In genomic region chr19:10292206-10292788, GRCh38 we compare ENCODE assay signal across 8 cellular contexts. TPM values are rescaled to one million over a fixed set of nuclear protein-coding genes. Genes with fewer than 3 reads are reported as not detected.
A peak's percentile ranks its signal among the peaks of the same experiment; 100 is the strongest.
DNase-seq lines count a peak whose midpoint lies in the region; ATAC-seq, FAIRE-seq and TF ChIP-seq lines count a peak whose summit lies in the region.

No MANE protein-coding gene starts in this region.

- DNase-seq in HTR-8/SVneo (ENCODE audit: insufficient read length, low spot score) (peak; percentile 70), T-helper 1 cell (peak; percentile 41 to 71 (median 60)), ascending aorta (ENCODE audit: low spot score in 2 of 2) (peak; percentile 36 to 78), iPS DF 6.9 (ENCODE audit: low read depth, low spot score) (no peak), cerebellum (ENCODE audit: low spot score) (no peak)

- FAIRE-seq in HTR-8/SVneo (lab: Jason Lieb, UNC), result peak; percentile 23

- H3K9me3 ChIP-seq in ascending aorta (no peaks in the 10 kb centered on the region), iPS DF 6.9 (ENCODE audit: control insufficient read depth, insufficient read depth, low read length) (no peaks in the 10 kb centered on the region), skeletal muscle satellite cell (replicated peaks; ENCODE audit: low read length) (no peaks in the 10 kb centered on the region)

- intact Hi-C loops in ascending aorta (cut with DNase I), result no loop called here

- H3K36me3 ChIP-seq in ascending aorta, result no peaks in the 10 kb centered on the region
- no peaks in the 10 kb centered on the region; the same call in 1 of the 2 replicates for H3K36me3 ChIP-seq in iPS DF 6.9 (ENCODE audit: control insufficient read depth, insufficient read depth, low read length)
- no peaks in the 10 kb centered on the region for H3K36me3 ChIP-seq in skeletal muscle satellite cell (ENCODE audit: insufficient read depth, low read length)

- no peak for TF ChIP-seq CTCF in ascending aorta (IDR thresholded peaks at IDR 0.05)

- H3K4me3 ChIP-seq in ascending aorta (peak overlapping the region; percentile 43 to 62), iPS DF 6.9 (ENCODE audit: low read length) (peak overlapping the region; percentile 27; the same call in 1 of the 2 replicates), skeletal muscle satellite cell (ENCODE audit: low read length) (peak overlapping the region; percentile 68)

- H3K4me1 ChIP-seq in ascending aorta, result peaks cover 4 to 30% of the 10 kb centered on the region in 2 donors
- peaks cover 6% of the 10 kb centered on the region for H3K4me1 ChIP-seq in iPS DF 6.9 (ENCODE audit: control insufficient read depth, insufficient read depth, low read length)
- peaks cover 52% of the 10 kb centered on the region for H3K4me1 ChIP-seq in skeletal muscle satellite cell (ENCODE audit: control insufficient read depth, insufficient read depth, low read length)

- ATAC-seq in GM18909 (IDR thresholded peaks at IDR 0.05; ENCODE audit: poor library complexity, unreplicated experiment), result peak; percentile 51
- ATAC-seq in GM19023 (IDR thresholded peaks at IDR 0.05; ENCODE audit: unreplicated experiment), result no peak

- no peak overlapping the region for H3K9ac ChIP-seq in skeletal muscle satellite cell (ENCODE audit: low read depth, low read length)

- H3K27me3 ChIP-seq in ascending aorta (peaks cover 19% of the 10 kb centered on the region), iPS DF 6.9 (ENCODE audit: control insufficient read depth, insufficient read depth, low read length) (peaks cover 65% of the 10 kb centered on the region), skeletal muscle satellite cell (ENCODE audit: control insufficient read depth, insufficient read depth, low read length) (peaks cover 92% of the 10 kb centered on the region)

- no CpG with 5 or more reads among the region's 45 CpGs for WGBS in iPS DF 6.9 (ENCODE audit: insufficient coverage, insufficient read length)

- peak overlapping the region; percentile 93 for H3K4me2 ChIP-seq in skeletal muscle satellite cell (ENCODE audit: low read length)

- H3K27ac ChIP-seq in ascending aorta (no peak overlapping the region), iPS DF 6.9 (ENCODE audit: low read length) (no peak overlapping the region)

RNA-seq across cellular contexts. Expression of gene ICAM5, which starts 2.5 kb away (rescaled TPM):
- 2.2 TPM for total RNA-seq in ascending aorta
- 0.22 and 0.76 TPM in 2 replicates for total RNA-seq in skeletal muscle satellite cell (2012; rRNA removed)
- 1.6 TPM for total RNA-seq in cerebellum

RNA-seq across cellular contexts. Expression of gene ICAM4, which starts 5.5 kb away (rescaled TPM):
- not detected for total RNA-seq in ascending aorta
- 0.22 TPM in 1 of 2 replicates, not detected in the other for total RNA-seq in skeletal muscle satellite cell (2012; rRNA removed)
- not detected for total RNA-seq in cerebellum

RNA-seq across cellular contexts. Expression of gene ZGLP1, which starts 17.3 kb away (rescaled TPM):
- total RNA-seq in ascending aorta (not detected), cerebellum (2.4 TPM)
- total RNA-seq in skeletal muscle satellite cell (2012; rRNA removed), result under 0.01 and 1.5 TPM in 2 replicates

RNA-seq across cellular contexts. Expression of gene ICAM1, which starts 21.4 kb away (rescaled TPM):
- total RNA-seq in ascending aorta (74.8 TPM), cerebellum (2.7 TPM)
- total RNA-seq in skeletal muscle satellite cell (2012; rRNA removed), result 9.4 and 14.7 TPM in 2 replicates

RNA-seq across cellular contexts. Expression of gene FDX2, which starts 23.5 kb away (rescaled TPM):
- 16.8 TPM for total RNA-seq in ascending aorta
- total RNA-seq in skeletal muscle satellite cell (2012; rRNA removed), result 11.4 and 18.8 TPM in 2 replicates
- 13.2 TPM for total RNA-seq in cerebellum

Comparison
In these comparisons a context has a peak if more than half of its experiments do, and no peak if none do; other contexts are left out.
1. DNase-seq: peak in HTR-8/SVneo (single experiment), T-helper 1 cell (5 of 5) and ascending aorta (2 of 2); none in iPS DF 6.9 (single experiment) and cerebellum (single experiment).
2. Peak in every context shown above with its lines, with median percentiles within 50 percentile points of each other: H3K4me3 ChIP-seq.